ENCODE assay signal across 8 cellular contexts in the genomic region with DNA sequence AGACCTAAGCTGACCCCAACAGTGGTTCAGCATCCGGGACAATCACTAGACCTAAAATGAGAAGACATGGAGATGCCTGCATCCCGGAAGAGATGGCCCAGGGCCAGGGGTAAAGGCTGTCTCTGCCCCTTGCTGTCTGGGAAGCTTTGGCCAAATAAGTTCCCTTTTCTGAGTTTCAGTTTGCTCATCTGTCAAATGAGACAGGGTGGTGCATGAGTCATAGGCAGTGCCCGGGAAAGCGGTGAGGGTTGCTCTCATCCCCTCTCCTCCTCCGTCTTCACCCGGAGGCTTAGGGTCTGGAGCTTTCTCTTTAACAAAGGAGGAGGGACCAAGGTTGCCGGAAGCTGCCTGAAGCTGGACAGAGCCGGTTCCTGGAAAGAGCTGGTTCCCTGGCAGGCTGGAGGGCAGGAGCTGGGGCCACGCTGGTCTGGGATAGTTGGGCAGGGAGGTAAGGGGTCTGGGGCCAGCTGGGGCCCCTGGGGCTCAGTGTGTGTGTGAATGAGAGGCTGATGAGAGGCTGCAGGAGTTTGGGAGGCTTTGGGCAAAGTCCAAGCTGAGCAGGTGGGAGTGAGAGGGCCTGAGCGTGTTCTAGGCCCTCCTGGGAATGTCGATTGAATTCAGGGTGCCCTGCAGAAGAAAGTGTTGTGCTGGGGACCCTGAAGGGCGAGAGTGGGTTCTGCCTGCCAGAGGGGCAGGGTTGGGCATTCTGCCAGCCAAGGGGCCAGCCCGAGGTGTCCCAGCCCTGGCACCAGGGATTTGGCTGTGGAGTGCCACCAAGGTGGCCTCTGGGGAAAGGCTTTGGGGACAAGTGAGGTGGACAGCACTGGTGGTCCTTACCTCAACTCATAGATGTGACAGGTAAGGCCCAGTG. TPM values are rescaled to one million over a fixed set of nuclear protein-coding genes. Genes with fewer than 3 reads are reported as not detected.
DNase-seq lines count a peak whose midpoint lies in the region; TF ChIP-seq lines count a peak whose summit lies in the region.

A gene with protein sequence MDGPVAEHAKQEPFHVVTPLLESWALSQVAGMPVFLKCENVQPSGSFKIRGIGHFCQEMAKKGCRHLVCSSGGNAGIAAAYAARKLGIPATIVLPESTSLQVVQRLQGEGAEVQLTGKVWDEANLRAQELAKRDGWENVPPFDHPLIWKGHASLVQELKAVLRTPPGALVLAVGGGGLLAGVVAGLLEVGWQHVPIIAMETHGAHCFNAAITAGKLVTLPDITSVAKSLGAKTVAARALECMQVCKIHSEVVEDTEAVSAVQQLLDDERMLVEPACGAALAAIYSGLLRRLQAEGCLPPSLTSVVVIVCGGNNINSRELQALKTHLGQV (plus strand): TSS at position 351 of the 871 bp plus-strand sequence. CDS start 5,603 bp downstream, outside the sequence.

- H3T11ph ChIP-seq in H9 (ENCODE audit: low read length): no peak within 1 kb of the TSS

- H3K9ac ChIP-seq in H9 (ENCODE audit: extremely low read depth, insufficient read length, low read length): no peak within 1 kb of the TSS

- H3K18ac ChIP-seq in H9 (ENCODE audit: insufficient read length, low read depth, low read length): no peak within 1 kb of the TSS

- no peaks in the 10 kb centered on the region for H3K4me1 ChIP-seq in H9 (ENCODE audit: insufficient read depth, low read length)

- H3K23ac ChIP-seq in H9 (ENCODE audit: insufficient read length, low read depth, low read length): no peak within 1 kb of the TSS

- H3K27ac ChIP-seq in H9 (ENCODE audit: insufficient read length, low read depth, low read length) (no peak within 1 kb of the TSS), temporal lobe (ENCODE audit: low read depth, low read length) (peak within 1 kb of the TSS; percentile 4)

- H2BK12ac ChIP-seq in H9 (ENCODE audit: insufficient read length, low read depth, low read length): no peak within 1 kb of the TSS

- H4K8ac ChIP-seq in H9 (replicated peaks; ENCODE audit: insufficient read length, low read depth, low read length): no peak within 1 kb of the TSS

- no peaks in the 10 kb centered on the region for H4K20me1 ChIP-seq in H9 (ENCODE audit: control insufficient read depth, insufficient read depth, insufficient read length)

- H4K91ac ChIP-seq in H9 (ENCODE audit: insufficient read length, low read depth, low read length): no peak within 1 kb of the TSS

- no peak for TF ChIP-seq CTCF in H9 (conservative IDR thresholded peaks at IDR 0.05)
- no peak for TF ChIP-seq CTCF in mesothelial cell of epicardium (IDR thresholded peaks at IDR 0.05; ENCODE audit: unreplicated experiment)

- no peaks in the 10 kb centered on the region for H3K36me3 Mint-ChIP-seq in activated T-cell treated with anti-CD3 and anti-CD28 coated beads, Interleukin-2, amount 50 U/mL, for 24 hours (ENCODE audit: low read depth)
- H3K36me3 Mint-ChIP-seq in H9 (ENCODE audit: insufficient read depth in 1 of 3, low read depth in 3 of 3) (no peaks in the 10 kb centered on the region), mesothelial cell of epicardium (peaks cover 3% of the 10 kb centered on the region)

- H2BK20ac ChIP-seq in H9 (ENCODE audit: low read depth, low read length, poor library complexity, severe bottlenecking): no peak within 1 kb of the TSS

- no peak within 1 kb of the TSS for H2BK15ac ChIP-seq in H9 (ENCODE audit: low read depth, low read length)

- H3K27ac Mint-ChIP-seq in activated T-cell treated with anti-CD3 and anti-CD28 coated beads, Interleukin-2, amount 50 U/mL, for 24 hours: peak within 1 kb of the TSS; percentile 69
- H3K27ac Mint-ChIP-seq in H9: peak within 1 kb of the TSS; percentile 91 to 97 (median 92); a peak in 6 of 7 replicates
- H3K27ac Mint-ChIP-seq in mesothelial cell of epicardium: peak within 1 kb of the TSS; percentile 98

- H3K79me1 ChIP-seq in H9 (ENCODE audit: insufficient read depth, low read depth, low read length, poor library complexity, severe bottlenecking): no peaks in the 10 kb centered on the region

- no peak within 1 kb of the TSS for H3K4me2 ChIP-seq in H9 (ENCODE audit: insufficient read depth, insufficient read length, low read length)

- H2BK5ac ChIP-seq in H9 (ENCODE audit: insufficient read length, low read length): no peak within 1 kb of the TSS

- H3K27me3 Mint-ChIP-seq in activated T-cell treated with anti-CD3 and anti-CD28 coated beads, Interleukin-2, amount 50 U/mL, for 24 hours: peaks cover 17% of the 10 kb centered on the region
- H3K27me3 Mint-ChIP-seq in H9 (ENCODE audit: low read depth) (no peaks in the 10 kb centered on the region; the same call in 1 of the 2 replicates), mesothelial cell of epicardium (ENCODE audit: low read depth) (peaks cover 6% of the 10 kb centered on the region)

- no peaks in the 10 kb centered on the region for H3K27me3 ChIP-seq in H9 (ENCODE audit: insufficient read depth, low read length)

- H3K23me2 ChIP-seq in H9 (ENCODE audit: insufficient read length, low read depth, low read length, poor library complexity, severe bottlenecking): no peaks in the 10 kb centered on the region

- H2AK5ac ChIP-seq in H9 (ENCODE audit: insufficient read length, low read length): no peak within 1 kb of the TSS

- H2AFZ ChIP-seq in H9 (ENCODE audit: low read length): no peak within 1 kb of the TSS

- H3K14ac ChIP-seq in H9 (ENCODE audit: insufficient read depth, low read length): no peak within 1 kb of the TSS

- no peak within 1 kb of the TSS for H3K56ac ChIP-seq in H9 (ENCODE audit: insufficient read length, low read depth, low read length)

- DNase-seq in activated T-cell treated with anti-CD3 and anti-CD28 coated beads, Interleukin-2, amount 50 U/mL, for 24 hours: no peak
- no peak for DNase-seq in activated T-cell treated with anti-CD3 and anti-CD28 coated beads, Interleukin-2, amount 50 U/mL, for 1 hour
- DNase-seq in H9 (peak; percentile 60), Kasumi-1 (lab: John Stamatoyannopoulos, UW) (peak; percentile 97 to 98), SW480 (ENCODE audit: low spot score) (peak; percentile 84), epidermal melanocyte (ENCODE audit: insufficient read length, low spot score) (peak; percentile 67), mesothelial cell of epicardium (ENCODE audit: low spot score in 2 of 2, unreplicated experiment in 2 of 2) (peak in 1 of 2 experiments; percentile 47)

- no peaks in the 10 kb centered on the region for H3K9me3 Mint-ChIP-seq in activated T-cell treated with anti-CD3 and anti-CD28 coated beads, Interleukin-2, amount 50 U/mL, for 24 hours
- H3K9me3 Mint-ChIP-seq in H9 (no peaks in the 10 kb centered on the region), mesothelial cell of epicardium (no peaks in the 10 kb centered on the region)

- no CpG with 5 or more reads among the region's 13 CpGs for WGBS in H9 (ENCODE audit: extremely low coverage, insufficient read length, low lambda C conversion rate)

- H3K9me3 ChIP-seq in H9 (ENCODE audit: control insufficient read depth, low read depth, low read length): no peaks in the 10 kb centered on the region

- no peak within 1 kb of the TSS for H2BK120ac ChIP-seq in H9 (ENCODE audit: low read depth, low read length, poor library complexity, severe bottlenecking)

- H3K4me1 Mint-ChIP-seq in activated T-cell treated with anti-CD3 and anti-CD28 coated beads, Interleukin-2, amount 50 U/mL, for 24 hours (ENCODE audit: low read depth): peaks cover 10% of the 10 kb centered on the region
- H3K4me1 Mint-ChIP-seq in H9 (peaks cover 17 to 31% of the 10 kb centered on the region in 2 experiments), mesothelial cell of epicardium (peaks cover 11% of the 10 kb centered on the region)

- no peak within 1 kb of the TSS for H3K4ac ChIP-seq in H9 (ENCODE audit: low read depth, low read length)

- no peak within 1 kb of the TSS for H4K5ac ChIP-seq in H9 (ENCODE audit: insufficient read length, low read depth, low read length)

- no peaks in the 10 kb centered on the region for H3K79me2 ChIP-seq in H9 (ENCODE audit: insufficient read depth, low read length)

- peak within 1 kb of the TSS; percentile 47 for H3K4me3 Mint-ChIP-seq in activated T-cell treated with anti-CD3 and anti-CD28 coated beads, Interleukin-2, amount 50 U/mL, for 24 hours
- H3K4me3 Mint-ChIP-seq in H9 (peak within 1 kb of the TSS; percentile 59 to 72), mesothelial cell of epicardium (peak within 1 kb of the TSS; percentile 87)

RNA-seq across cellular contexts. Expression of the gene that starts here (rescaled TPM):
- total RNA-seq in H9 (2021): 0.46 and 1.1 TPM in 2 replicates
- total RNA-seq in mesothelial cell of epicardium: 9.5 to 12.9 TPM (median 11.6 TPM) in 3 replicates
- 1.5 TPM for total RNA-seq in temporal lobe

Comparison
In these comparisons a context has a peak if more than half of its experiments do, and no peak if none do; other contexts are left out.
1. DNase-seq: peak in H9 (single experiment), Kasumi-1 (2 of 2), SW480 (single experiment) and epidermal melanocyte (single experiment); none in activated T-cell treated with anti-CD3 and anti-CD28 coated beads, Interleukin-2, amount 50 U/mL, for 24 hours (single experiment) and activated T-cell treated with anti-CD3 and anti-CD28 coated beads, Interleukin-2, amount 50 U/mL, for 1 hour (single experiment).
2. Peak in every context shown above with its lines, with median percentiles within 50 percentile points of each other: H3K27ac Mint-ChIP-seq and H3K4me3 Mint-ChIP-seq.